ENCODE assay signal across 8 cellular contexts in the genomic region with DNA sequence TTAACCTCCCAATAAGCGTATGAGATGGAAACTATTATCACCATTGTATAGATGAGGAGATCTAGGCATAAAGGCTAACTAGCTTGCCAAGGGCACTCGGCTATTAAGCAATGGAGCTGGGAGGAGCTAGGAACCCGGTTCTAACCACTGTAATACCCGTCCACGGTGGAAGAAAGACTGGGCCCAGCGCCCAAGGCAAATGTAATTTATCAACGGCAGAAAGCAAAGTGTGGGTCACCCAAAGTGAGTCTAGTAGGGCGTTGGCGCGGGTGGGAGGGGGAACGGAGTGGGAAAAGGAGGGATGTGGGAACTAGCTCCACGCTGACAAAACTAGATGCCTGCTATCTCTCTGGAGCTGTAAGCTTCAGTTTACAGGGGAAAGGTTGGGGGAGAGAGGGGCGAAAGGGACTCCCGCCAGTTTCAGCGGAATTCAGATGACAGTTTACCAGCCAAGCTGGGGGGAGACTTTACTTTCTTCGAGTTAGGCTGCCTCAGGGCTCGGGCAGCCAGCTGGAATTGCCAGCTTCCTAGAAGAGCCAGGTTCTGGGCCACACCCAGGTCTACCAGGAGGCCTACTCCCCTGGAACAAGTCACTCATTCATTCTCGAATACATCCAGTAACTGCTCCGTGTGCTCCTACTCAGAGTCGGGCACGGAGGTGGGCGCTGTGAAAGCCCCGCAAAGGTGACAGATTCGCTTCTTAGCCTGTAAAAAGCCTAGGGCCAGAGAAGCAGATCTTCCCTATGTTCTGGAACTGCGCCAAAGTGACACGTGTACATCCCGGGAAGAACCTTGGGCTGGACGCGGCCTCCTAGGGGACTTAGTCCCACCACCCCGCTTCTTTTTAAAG. TPM values are rescaled to one million over a fixed set of nuclear protein-coding genes. Genes with fewer than 3 reads are reported as not detected.
DNase-seq lines count a peak whose midpoint lies in the region; ATAC-seq and TF ChIP-seq lines count a peak whose summit lies in the region.

No MANE protein-coding gene starts in this region.

- H3K36me3 Mint-ChIP-seq in CD8-positive, alpha-beta T cell = peaks cover 45% of the 10 kb centered on the region
- H3K36me3 Mint-ChIP-seq in chondrocyte (ENCODE audit: low read depth) = peaks cover 24% of the 10 kb centered on the region
- peaks cover 47% of the 10 kb centered on the region for H3K36me3 Mint-ChIP-seq in stimulated activated effector memory CD8-positive, alpha-beta T cell treated with anti-CD3 and anti-CD28 coated beads, Interleukin-12 subunit alpha, Interleukin-12 subunit beta, amount 100 ng/mL, for 72 hours

- H3K36me3 ChIP-seq in CD8-positive, alpha-beta T cell (ENCODE audit: insufficient read depth, low read length) = peaks cover 28% of the 10 kb centered on the region

- intact Hi-C loops in CD8-positive, alpha-beta T cell (cut with DNase I, micrococcal nuclease) = loop anchor here (1.0 to 5.0 kb wide), 7 partner anchors 23 to 112 kb away; a partner anchor contains a TSS

- peak overlapping the region; percentile 89 for H3K4me3 Mint-ChIP-seq in CD8-positive, alpha-beta T cell
- peak overlapping the region; percentile 79 for H3K4me3 Mint-ChIP-seq in chondrocyte (ENCODE audit: unreplicated experiment)
- peak overlapping the region; percentile 91 for H3K4me3 Mint-ChIP-seq in stimulated activated effector memory CD8-positive, alpha-beta T cell treated with anti-CD3 and anti-CD28 coated beads, Interleukin-12 subunit alpha, Interleukin-12 subunit beta, amount 100 ng/mL, for 72 hours

- H3K9me3 ChIP-seq in CD8-positive, alpha-beta T cell (ENCODE audit: low read length) = no peaks in the 10 kb centered on the region

- CTCF ChIA-PET in CD8-positive, alpha-beta T cell (lab: Charles Lee) = interaction anchor here (0.6 to 4.4 kb wide), 22 partner anchors 8 to 398 kb away, joined by 3 to 52 read pairs (median 6); a partner anchor contains a TSS

- peaks cover 22% of the 10 kb centered on the region for H3K4me1 ChIP-seq in CD8-positive, alpha-beta T cell (ENCODE audit: insufficient read depth, low read length)

- peak overlapping the region; percentile 78 for H3K4me3 ChIP-seq in CD8-positive, alpha-beta T cell (ENCODE audit: low read depth, low read length)

- POLR2A ChIA-PET in CD8-positive, alpha-beta T cell (lab: Charles Lee) = interaction anchor here (0.9 to 2.9 kb wide), 11 partner anchors 10 to 145 kb away, joined by 3 to 17 read pairs (median 6); a partner anchor contains a TSS

- H3K4me1 Mint-ChIP-seq in CD8-positive, alpha-beta T cell (ENCODE audit: low read depth) = peaks cover 40% of the 10 kb centered on the region
- H3K4me1 Mint-ChIP-seq in chondrocyte (ENCODE audit: low read depth) = peaks cover 32% of the 10 kb centered on the region
- peaks cover 40% of the 10 kb centered on the region for H3K4me1 Mint-ChIP-seq in stimulated activated effector memory CD8-positive, alpha-beta T cell treated with anti-CD3 and anti-CD28 coated beads, Interleukin-12 subunit alpha, Interleukin-12 subunit beta, amount 100 ng/mL, for 72 hours

- no peaks in the 10 kb centered on the region for H3K27me3 ChIP-seq in CD8-positive, alpha-beta T cell (ENCODE audit: insufficient read depth, low read length)

- no peak for DNase-seq in CD8-positive, alpha-beta T cell
- DNase-seq in HCEC 1CT (peak; percentile 52), RKO (ENCODE audit: low spot score) (peak; percentile 67), chondrocyte (ENCODE audit: low spot score) (no peak), left kidney (ENCODE audit: low read depth, low spot score) (peak; percentile 51), NCI-H524 treated with DMSO at 0.1 percent for 48 hours (lab: John Stamatoyannopoulos, UW) (no peak)
- peak in 1 of 2 donors; percentile 61 for DNase-seq in stimulated activated effector memory CD8-positive, alpha-beta T cell treated with anti-CD3 and anti-CD28 coated beads, Interleukin-12 subunit alpha, Interleukin-12 subunit beta, amount 100 ng/mL, for 72 hours (ENCODE audit: low spot score in 2 of 2)

- no peaks in the 10 kb centered on the region for H3K27me3 Mint-ChIP-seq in CD8-positive, alpha-beta T cell (ENCODE audit: low read depth)
- H3K27me3 Mint-ChIP-seq in chondrocyte (ENCODE audit: low read depth) = no peaks in the 10 kb centered on the region

- no peak for ATAC-seq in CD8-positive, alpha-beta T cell
- peak; percentile 59 for ATAC-seq in stimulated activated effector memory CD8-positive, alpha-beta T cell treated with anti-CD3 and anti-CD28 coated beads, Interleukin-12 subunit alpha, Interleukin-12 subunit beta, amount 100 ng/mL, for 72 hours
- ATAC-seq in HG03571 (IDR thresholded peaks at IDR 0.05; ENCODE audit: unreplicated experiment) = no peak

- peak overlapping the region; percentile 85 for H3K27ac ChIP-seq in CD8-positive, alpha-beta T cell (ENCODE audit: low read depth, low read length)

- peak overlapping the region; percentile 85 for H3K27ac Mint-ChIP-seq in CD8-positive, alpha-beta T cell
- H3K27ac Mint-ChIP-seq in chondrocyte (ENCODE audit: unreplicated experiment) = peak overlapping the region; percentile 88
- H3K27ac Mint-ChIP-seq in stimulated activated effector memory CD8-positive, alpha-beta T cell treated with anti-CD3 and anti-CD28 coated beads, Interleukin-12 subunit alpha, Interleukin-12 subunit beta, amount 100 ng/mL, for 72 hours = peak overlapping the region; percentile 94

- TF ChIP-seq CTCF in CD8-positive, alpha-beta T cell (IDR thresholded peaks at IDR 0.05) = no peak
- no peak for TF ChIP-seq CTCF in chondrocyte (IDR thresholded peaks at IDR 0.05)

- no peaks in the 10 kb centered on the region for H3K9me3 Mint-ChIP-seq in CD8-positive, alpha-beta T cell
- H3K9me3 Mint-ChIP-seq in chondrocyte (ENCODE audit: low read depth) = no peaks in the 10 kb centered on the region
- no peaks in the 10 kb centered on the region for H3K9me3 Mint-ChIP-seq in stimulated activated effector memory CD8-positive, alpha-beta T cell treated with anti-CD3 and anti-CD28 coated beads, Interleukin-12 subunit alpha, Interleukin-12 subunit beta, amount 100 ng/mL, for 72 hours

RNA-seq across cellular contexts. Expression of a gene that starts 0.8 kb away (rescaled TPM):
- 10 to 100 TPM; 59.1 to 59.9 TPM for total RNA-seq in CD8-positive, alpha-beta T cell
- total RNA-seq in chondrocyte = 144 to 162 TPM (median 148 TPM) in 3 replicates

RNA-seq across cellular contexts. Expression of a gene that starts 23.5 kb away (rescaled TPM):
- total RNA-seq in CD8-positive, alpha-beta T cell = under 1 TPM; 0.53 to 0.60 TPM
- 1.9 to 6.8 TPM (median 2.5 TPM) in 3 replicates for total RNA-seq in chondrocyte

RNA-seq across cellular contexts. Expression of a gene that starts 23.5 kb away (rescaled TPM):
- total RNA-seq in CD8-positive, alpha-beta T cell = 10 to 100 TPM; 28.6 to 30.8 TPM
- total RNA-seq in chondrocyte = 48.7 to 61.4 TPM (median 49.8 TPM) in 3 replicates

RNA-seq across cellular contexts. Expression of a gene that starts 29.5 kb away (rescaled TPM):
- 10 to 100 TPM; 12.5 to 12.9 TPM for total RNA-seq in CD8-positive, alpha-beta T cell
- 17.4 to 22.5 TPM (median 19.9 TPM) in 3 replicates for total RNA-seq in chondrocyte

RNA-seq across cellular contexts. Expression of a gene that starts 50.6 kb away (rescaled TPM):
- total RNA-seq in CD8-positive, alpha-beta T cell = 1 to 10 TPM; 9.0 to 9.4 TPM
- 33.5 to 34.1 TPM (median 33.7 TPM) in 3 replicates for total RNA-seq in chondrocyte

Comparison
In these comparisons a context has a peak if more than half of its experiments do, and no peak if none do; other contexts are left out.
1. DNase-seq: peak in HCEC 1CT (single experiment), RKO (single experiment) and left kidney (single experiment); none in CD8-positive, alpha-beta T cell (0 of 7), chondrocyte (single experiment) and NCI-H524 treated with DMSO at 0.1 percent for 48 hours (single experiment).
2. Peak in every context shown above with its lines, with median percentiles within 50 percentile points of each other: H3K27ac Mint-ChIP-seq and H3K4me3 Mint-ChIP-seq.